Comparison of ENCODE assay signal across 18 cellular contexts in genomic region chr5:76620166-76620565, GRCh38. TPM values are rescaled to one million over a fixed set of nuclear protein-coding genes. Genes with fewer than 3 reads are reported as not detected.
DNase-seq lines count a peak whose midpoint lies in the region; ATAC-seq and TF ChIP-seq lines count a peak whose summit lies in the region.
"Had no signal": no experiment of that assay in that cellular context is flagged by ENCODE, and none has a peak within 500 bp of the region (broad histone marks: within the 10 kb centered on the region; RNA-seq: fewer than 3 reads in every experiment).

No MANE protein-coding gene starts in this region.

- CTCF ChIA-PET in WTC11 (lab: Charles Lee) = interaction anchor here (1.5 kb wide), 1 partner anchor 154 kb away, joined by 3 read pairs; no protein-coding TSS in a partner anchor

- no peak overlapping the region for H2AFZ ChIP-seq in mesenchymal stem cell (ENCODE audit: low read depth, low read length)

- WGBS in mesenchymal stem cell = 96% methylated on average over 5 of the region's 5 CpGs

- no peak overlapping the region for H2BK120ac ChIP-seq in mesenchymal stem cell (ENCODE audit: low read depth, low read length)

- H4K8ac ChIP-seq in mesenchymal stem cell (ENCODE audit: low read length) = no peak overlapping the region

- H2BK15ac ChIP-seq in mesenchymal stem cell (ENCODE audit: low read depth, poor library complexity, severe bottlenecking) = no peak overlapping the region

- H3K27me3 Mint-ChIP-seq in stimulated activated naive CD8-positive, alpha-beta T cell treated with anti-CD3 and anti-CD28 coated beads, Interleukin-15, Interleukin-2, amounts not matched to agents 100 ng/mL and 50 ng/mL, for 24 hours = no peaks in the 10 kb centered on the region
- H3K27me3 Mint-ChIP-seq in WTC11 (ENCODE audit: low read depth) = no peaks in the 10 kb centered on the region

- no peaks in the 10 kb centered on the region for H3K79me1 ChIP-seq in mesenchymal stem cell (replicated peaks; ENCODE audit: low read length, poor library complexity, severe bottlenecking)

- H3K9ac ChIP-seq in mesenchymal stem cell (ENCODE audit: low read length) = no peak overlapping the region
- H3K9ac ChIP-seq: BLaER1 treated with 17β-estradiol and CSF1 and Interleukin-3, amounts not matched to agents 10 nM and 100 nM had no signal

- no peak overlapping the region for H3K4me3 Mint-ChIP-seq in stimulated activated naive CD8-positive, alpha-beta T cell treated with anti-CD3 and anti-CD28 coated beads, Interleukin-15, Interleukin-2, amounts not matched to agents 100 ng/mL and 50 ng/mL, for 24 hours
- no peak overlapping the region for H3K4me3 Mint-ChIP-seq in WTC11

- no peaks in the 10 kb centered on the region for H3K27me3 ChIP-seq in mesenchymal stem cell (ENCODE audit: control insufficient read depth in 1 of 2, insufficient read depth in 1 of 2, low read length in 2 of 2)
- H3K27me3 ChIP-seq: BLaER1 treated with 17β-estradiol and CSF1 and Interleukin-3, amounts not matched to agents 10 nM and 100 nM had no signal

- H3K36me3 Mint-ChIP-seq in stimulated activated naive CD8-positive, alpha-beta T cell treated with anti-CD3 and anti-CD28 coated beads, Interleukin-15, Interleukin-2, amounts not matched to agents 100 ng/mL and 50 ng/mL, for 24 hours (ENCODE audit: low read depth) = peaks cover 13% of the 10 kb centered on the region
- H3K36me3 Mint-ChIP-seq in WTC11 = no peaks in the 10 kb centered on the region

- no peak overlapping the region for H3K18ac ChIP-seq in mesenchymal stem cell (ENCODE audit: low read depth in 1 of 2, low read length in 2 of 2)

- no peak overlapping the region for H3K23ac ChIP-seq in mesenchymal stem cell (ENCODE audit: low read length in 2 of 2)

- peak overlapping the region; percentile 5 for H2AK5ac ChIP-seq in mesenchymal stem cell (ENCODE audit: low read length, severe bottlenecking)

- no peak for TF ChIP-seq CTCF in WTC11 (IDR thresholded peaks at IDR 0.05)

- peaks cover 5% of the 10 kb centered on the region for H3K4me1 Mint-ChIP-seq in stimulated activated naive CD8-positive, alpha-beta T cell treated with anti-CD3 and anti-CD28 coated beads, Interleukin-15, Interleukin-2, amounts not matched to agents 100 ng/mL and 50 ng/mL, for 24 hours (ENCODE audit: low read depth)
- peaks cover 25% of the 10 kb centered on the region for H3K4me1 Mint-ChIP-seq in WTC11

- no peak overlapping the region for H2BK5ac ChIP-seq in mesenchymal stem cell (ENCODE audit: low read depth, low read length, poor library complexity, severe bottlenecking)

- H3K9me3 Mint-ChIP-seq in stimulated activated naive CD8-positive, alpha-beta T cell treated with anti-CD3 and anti-CD28 coated beads, Interleukin-15, Interleukin-2, amounts not matched to agents 100 ng/mL and 50 ng/mL, for 24 hours = no peaks in the 10 kb centered on the region
- no peaks in the 10 kb centered on the region for H3K9me3 Mint-ChIP-seq in WTC11

- H3K36me3 ChIP-seq in mesenchymal stem cell (ENCODE audit: control insufficient read depth in 1 of 2, insufficient read depth in 2 of 2, low read depth in 1 of 2, low read length in 2 of 2) = peaks cover 9% of the 10 kb centered on the region in 2 experiments

- H3K4me2 ChIP-seq in mesenchymal stem cell (ENCODE audit: low read length, poor library complexity, severe bottlenecking) = no peak overlapping the region
- H3K4me2 ChIP-seq: BLaER1 treated with 17β-estradiol and CSF1 and Interleukin-3, amounts not matched to agents 10 nM and 100 nM had no signal

- H3K27ac Mint-ChIP-seq in stimulated activated naive CD8-positive, alpha-beta T cell treated with anti-CD3 and anti-CD28 coated beads, Interleukin-15, Interleukin-2, amounts not matched to agents 100 ng/mL and 50 ng/mL, for 24 hours = peak overlapping the region; percentile 39
- peak overlapping the region; percentile 6; the same call in 1 of the 2 replicates for H3K27ac Mint-ChIP-seq in WTC11

- no peak overlapping the region for H2BK12ac ChIP-seq in mesenchymal stem cell (ENCODE audit: low read length in 2 of 2)

- no peak overlapping the region for H3K27ac ChIP-seq in mesenchymal stem cell (ENCODE audit: low read length, poor library complexity, severe bottlenecking)
- H3K27ac ChIP-seq: BLaER1 treated with 17β-estradiol and CSF1 and Interleukin-3, amounts not matched to agents 10 nM and 100 nM; RWPE1 had no signal

- no peaks in the 10 kb centered on the region for H3K9me3 ChIP-seq in mesenchymal stem cell (ENCODE audit: control insufficient read depth, low read length)
- H3K9me3 ChIP-seq: BLaER1 treated with 17β-estradiol and CSF1 and Interleukin-3, amounts not matched to agents 10 nM and 100 nM had no signal

- no peak for ATAC-seq in stimulated activated naive CD8-positive, alpha-beta T cell treated with anti-CD3 and anti-CD28 coated beads, Interleukin-15, Interleukin-2, amounts not matched to agents 100 U/mL and 50 U/mL, for 24 hours
- ATAC-seq in WTC11 = no peak
- ATAC-seq: HCT116 had no signal

- H3K4me1 ChIP-seq in mesenchymal stem cell (ENCODE audit: control insufficient read depth, insufficient read depth, low read depth, low read length) = peaks cover 4% of the 10 kb centered on the region

- no peak overlapping the region for H3K14ac ChIP-seq in mesenchymal stem cell (ENCODE audit: low read length in 2 of 2)

- H4K91ac ChIP-seq in mesenchymal stem cell (ENCODE audit: low read length) = no peak overlapping the region

- H3K4me3 ChIP-seq in mesenchymal stem cell (ENCODE audit: insufficient read depth in 1 of 2, low read depth in 1 of 2, low read length in 2 of 2) = no peak overlapping the region
- H3K4me3 ChIP-seq: BLaER1 treated with 17β-estradiol and CSF1 and Interleukin-3, amounts not matched to agents 10 nM and 100 nM had no signal

- POLR2A ChIA-PET in WTC11 (lab: Charles Lee) = no interaction called here

- no peak for DNase-seq in stimulated activated naive CD8-positive, alpha-beta T cell treated with anti-CD3 and anti-CD28 coated beads, Interleukin-15, Interleukin-2, amounts not matched to agents 100 U/mL and 50 U/mL, for 24 hours
- DNase-seq in WTC11 (ENCODE audit: low spot score) = no peak
- no peak for DNase-seq in mesenchymal stem cell
- DNase-seq in occipital lobe (lab: John Stamatoyannopoulos, UW) = no peak
- DNase-seq in OCI-M1 (lab: John Stamatoyannopoulos, UW) = no peak
- DNase-seq in NCI-H187 (lab: John Stamatoyannopoulos, UW) = no peak
- DNase-seq in COLO668 (lab: John Stamatoyannopoulos, UW; ENCODE audit: unreplicated experiment) = no peak
- DNase-seq: DND-41; KG1; NCI-H1436; NCI-H2029 treated with DMSO at 0.1 percent for 48 hours; NCI-H2171 treated with DMSO at 0.1 percent for 48 hours; NCI-H446 treated with DMSO at 0.1 percent for 48 hours; NK-92 treated with Interleukin-12 subunit alpha and Interleukin-12 subunit beta, amount 100 ng/mL, for 24 hours had no signal

- H3K4ac ChIP-seq in mesenchymal stem cell (ENCODE audit: low read depth in 1 of 2, low read length in 2 of 2) = no peak overlapping the region

TF ChIP-seq in WTC11, 78 proteins besides CTCF, POLR2A, EP300 and RAD21 (continues in another document):
- no peak for TF ChIP-seq ATF6 (CRISPR knock-in tag; IDR thresholded peaks at IDR 0.05)
- no peak for TF ChIP-seq SP1 (CRISPR knock-in tag; conservative IDR thresholded peaks at IDR 0.05)
- TF ChIP-seq NFYB (CRISPR knock-in tag; conservative IDR thresholded peaks at IDR 0.05; ENCODE audit: low read depth) = no peak
- TF ChIP-seq FOXK1 (CRISPR knock-in tag; IDR thresholded peaks at IDR 0.05) = no peak
- no peak for TF ChIP-seq AR (CRISPR knock-in tag; IDR thresholded peaks at IDR 0.05)

RNA-seq across cellular contexts. Expression of gene F2RL2, which starts 3.0 kb away (rescaled TPM):
- 0.11 TPM in 1 of 3 replicates, not detected in the others for total RNA-seq in WTC11 (2021)
- 72.2 TPM for polyA plus RNA-seq in mesenchymal stem cell (2013, experiment 1 of 2)
- polyA plus RNA-seq in mesenchymal stem cell (2013, experiment 2 of 2) = 71.8 TPM
- total RNA-seq in occipital lobe = 0.31 TPM
